ENCODE assay signal across 10 cellular contexts in the genomic region with DNA sequence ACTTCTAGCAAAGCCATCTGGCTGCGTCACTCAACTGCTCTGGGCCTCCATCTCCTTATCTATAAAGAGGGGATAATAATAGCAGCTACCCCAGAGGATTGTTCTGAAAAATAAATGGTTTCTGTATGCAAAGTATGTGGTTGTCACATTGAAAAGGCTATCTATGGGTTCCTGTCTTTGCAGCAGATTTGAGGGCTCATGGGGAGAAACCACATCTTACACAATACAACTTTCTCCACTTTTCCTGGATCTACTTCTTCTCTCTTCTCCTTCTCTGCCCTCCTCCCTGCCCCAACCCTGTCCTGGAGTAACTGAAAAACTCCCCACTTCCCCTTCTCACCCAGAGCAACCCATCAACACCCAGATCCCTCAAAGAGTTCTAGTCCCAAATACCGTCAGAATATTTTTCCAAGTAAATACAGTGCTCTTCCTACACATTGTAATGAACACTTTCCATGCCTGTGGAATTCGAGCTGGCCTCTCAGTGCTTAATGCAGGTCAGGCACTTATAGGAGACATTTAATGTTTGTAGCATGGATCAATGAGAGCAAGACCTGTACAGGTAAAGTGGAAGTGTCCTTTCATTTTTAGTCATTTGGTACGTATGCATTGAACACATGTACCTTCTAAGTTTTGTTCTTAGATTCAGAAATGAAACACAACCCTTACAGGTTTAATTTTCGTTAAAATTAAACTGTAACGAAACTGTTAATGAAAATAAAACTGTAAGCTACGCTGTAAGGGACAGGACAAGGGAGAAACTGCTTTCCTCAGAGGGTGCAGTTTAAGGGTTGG.
DNase-seq lines count a peak whose midpoint lies in the region; ATAC-seq and TF ChIP-seq lines count a peak whose summit lies in the region.
"Had no signal": no experiment of that assay in that cellular context is flagged by ENCODE, and none has a peak within 500 bp of the region (broad histone marks: within the 10 kb centered on the region; RNA-seq: fewer than 3 reads in every experiment).

No MANE protein-coding gene starts in this region.

- H3K4me2 ChIP-seq in PC-3 (ENCODE audit: low read length) = no peak overlapping the region

- H3K4me3 ChIP-seq in PC-3 (ENCODE audit: low read length) (no peak overlapping the region), HAP-1 (no peak overlapping the region)

- CTCF ChIA-PET in PC-3 (lab: Charles Lee) = no interaction called here

- no peaks in the 10 kb centered on the region for H3K79me2 ChIP-seq in PC-3 (ENCODE audit: low read length)

- H2AFZ ChIP-seq in PC-3 (ENCODE audit: low read length) = no peak overlapping the region

- H3K4me1 ChIP-seq in PC-3 (ENCODE audit: insufficient read depth, low read length) = peaks cover 39% of the 10 kb centered on the region
- no peaks in the 10 kb centered on the region for H3K4me1 ChIP-seq in HAP-1

- no peaks in the 10 kb centered on the region for H4K20me1 ChIP-seq in PC-3 (ENCODE audit: low read length)

- BruUV-seq in PC-3 (replicated peaks; lab: Mats Ljungman, UMichigan) = no TSS peak

- peak; percentile 84 for ATAC-seq in GM19035 (IDR thresholded peaks at IDR 0.05; ENCODE audit: unreplicated experiment)
- ATAC-seq in HG03039 (IDR thresholded peaks at IDR 0.05; ENCODE audit: unreplicated experiment) = peak; percentile 66
- no peak for ATAC-seq in PC-3

- no peak overlapping the region for H3K9ac ChIP-seq in PC-3 (ENCODE audit: low read length)

- H3K9me2 ChIP-seq in PC-3 (replicated peaks; ENCODE audit: low read length) = no peaks in the 10 kb centered on the region

- peak overlapping the region; percentile 79; the same call in 1 of the 2 replicates for H3K27ac ChIP-seq in PC-3 (ENCODE audit: low read length)

- POLR2A ChIA-PET in PC-3 (lab: Charles Lee; ENCODE audit: unreplicated experiment) = no interaction called here

- intact Hi-C loops in PC-3 (cut with micrococcal nuclease) = loop anchor here (10.0 kb wide), 1 partner anchor 269 kb away; no protein-coding TSS in a partner anchor

- no peak for TF ChIP-seq CTCF in PC-3 (conservative IDR thresholded peaks at IDR 0.05; ENCODE audit: low read depth, low read length)

- H3K36me3 ChIP-seq in PC-3 (ENCODE audit: low read depth, low read length) (no peaks in the 10 kb centered on the region), HAP-1 (replicated peaks) (no peaks in the 10 kb centered on the region)

- H3K9me3 ChIP-seq in PC-3 (ENCODE audit: low read length) = no peaks in the 10 kb centered on the region
- H3K9me3 ChIP-seq in HAP-1 = no peaks in the 10 kb centered on the region

- H3K27me3 ChIP-seq in PC-3 (ENCODE audit: low read length) (no peaks in the 10 kb centered on the region), HAP-1 (ENCODE audit: low read depth) (0 out of 2 replicates have a peak, but pooled peaks cover 6% of the 10 kb centered on the region)

- in situ Hi-C loops in HAP-1 (cut with MboI; ENCODE audit: low sequenced_read_pairs) = no loop called here
- in situ Hi-C loops in ACHN (cut with HindIII; ENCODE audit: low pct_ligation_motif_present, low pct_unique_long_range_greater_than_20kb, low sequenced_read_pairs) = no loop called here

- peaks cover 6% of the 10 kb centered on the region for H3F3A ChIP-seq in PC-3 (ENCODE audit: low read length, unreplicated experiment)

- DNase-seq in CD1c-positive myeloid dendritic cell (ENCODE audit: extremely low spot score) = peak; percentile 35
- DNase-seq in PC-3 = no peak
- DNase-seq in middle frontal gyrus (ENCODE audit: extremely low spot score, low spot score) = no peak
- no peak for DNase-seq in HAP-1 (ENCODE audit: low spot score in 2 of 2)
- no peak for DNase-seq in medulla oblongata (ENCODE audit: extremely low spot score)
- no peak for DNase-seq in ACHN
- DNase-seq: DMS79, NCI-H1092 had no signal
